Comparison of ENCODE assay signal across 15 cellular contexts in genomic region chr5:17378346-17378984, GRCh38.
DNase-seq lines count a peak whose midpoint lies in the region; ATAC-seq, FAIRE-seq and TF ChIP-seq lines count a peak whose summit lies in the region.
"Had no signal": no experiment of that assay in that cellular context is flagged by ENCODE, and none has a peak within 500 bp of the region (broad histone marks: within the 10 kb centered on the region; RNA-seq: fewer than 3 reads in every experiment).

No MANE protein-coding gene starts in this region.

- intact Hi-C loops in uterus (cut with DNase I; ENCODE audit: low total_unique reads) (no loop called here), CD14-positive monocyte (cut with micrococcal nuclease) (no loop called here)

- POLR2A ChIA-PET in WTC11 (lab: Charles Lee), result interaction anchor here (0.7 kb wide), 1 partner anchor 10 kb away, joined by 3 read pairs; no protein-coding TSS in a partner anchor

- no peaks in the 10 kb centered on the region for H3K27me3 Mint-ChIP-seq in CD14-positive monocyte (ENCODE audit: low read depth in 3 of 3)
- no peaks in the 10 kb centered on the region; the same call in 1 of the 2 replicates for H3K27me3 Mint-ChIP-seq in WTC11 (ENCODE audit: low read depth)
- H3K27me3 Mint-ChIP-seq: effector memory CD8-positive, alpha-beta T cell had no signal

- no peak for ATAC-seq in WTC11
- ATAC-seq: activated CD4-positive, CD25-positive, alpha-beta regulatory T cell treated with anti-CD3 and anti-CD28 coated beads, Interleukin-2, amount 50 U/mL, for 24 hours; effector memory CD8-positive, alpha-beta T cell had no signal

- H3K4me3 ChIP-seq in WI38 (ENCODE audit: low read depth, low read length), result peak overlapping the region; percentile 27
- no peak overlapping the region for H3K4me3 ChIP-seq in fibroblast of the aortic adventitia (ENCODE audit: low read depth, low read length)
- no peak overlapping the region for H3K4me3 ChIP-seq in uterus

- CTCF ChIA-PET in WTC11 (lab: Charles Lee), result no interaction called here

- H3K9me3 Mint-ChIP-seq in CD14-positive monocyte (peaks cover 0 to 4% (median 3%) of the 10 kb centered on the region in 7 donors), WTC11 (no peaks in the 10 kb centered on the region)

- H3K27ac Mint-ChIP-seq in CD14-positive monocyte (no peak overlapping the region), WTC11 (no peak overlapping the region)
- H3K27ac Mint-ChIP-seq: effector memory CD8-positive, alpha-beta T cell; immature natural killer cell; T-helper 1 cell treated with Interleukin-12 subunit alpha and Interleukin-12 subunit beta and Interleukin-4 antibody, amounts not matched to agents 30 μg/mL and 1 μg/mL, for 36 hours had no signal

- no peaks in the 10 kb centered on the region for H3K4me1 ChIP-seq in uterus

- TF ChIP-seq CTCF in WI38 (IDR thresholded peaks at IDR 0.05; ENCODE audit: low read depth, low read length) (no peak), fibroblast of the aortic adventitia (IDR thresholded peaks at IDR 0.05; ENCODE audit: insufficient read depth, low read length) (no peak), uterus (IDR thresholded peaks at IDR 0.05) (no peak), CD14-positive monocyte (IDR thresholded peaks at IDR 0.05) (no peak), WTC11 (IDR thresholded peaks at IDR 0.05) (no peak)

- no peak for FAIRE-seq in GM19239 (lab: Jason Lieb, UNC)

- TF ChIP-seq POLR2A in uterus (IDR thresholded peaks at IDR 0.05), result no peak

- peaks cover 31% of the 10 kb centered on the region for H3K4me1 Mint-ChIP-seq in CD14-positive monocyte
- peaks cover 35% of the 10 kb centered on the region for H3K4me1 Mint-ChIP-seq in WTC11
- H3K4me1 Mint-ChIP-seq: immature natural killer cell had no signal

- H3K36me3 ChIP-seq in uterus, result no peaks in the 10 kb centered on the region

- no peak overlapping the region for H3K4me3 Mint-ChIP-seq in CD14-positive monocyte
- H3K4me3 Mint-ChIP-seq in WTC11, result no peak overlapping the region
- H3K4me3 Mint-ChIP-seq: effector memory CD8-positive, alpha-beta T cell; immature natural killer cell; T-helper 1 cell treated with Interleukin-12 subunit alpha and Interleukin-12 subunit beta and Interleukin-4 antibody, amounts not matched to agents 30 μg/mL and 1 μg/mL, for 36 hours had no signal

- no peaks in the 10 kb centered on the region for H3K9me3 ChIP-seq in uterus

- H3K27ac ChIP-seq in uterus, result peak overlapping the region; percentile 47 to 73

- DNase-seq in GM03348 (ENCODE audit: low spot score), result peak; percentile 52
- peak; percentile 83 for DNase-seq in fibroblast of the aortic adventitia (ENCODE audit: low read depth)
- no peak for DNase-seq in uterus
- no peak for DNase-seq in GM19239 (ENCODE audit: insufficient read length, low spot score)
- DNase-seq in CD14-positive monocyte (ENCODE audit: low spot score), result no peak
- no peak for DNase-seq in WTC11 (ENCODE audit: low spot score)
- DNase-seq: activated naive CD4-positive, alpha-beta T cell treated with Interleukin-2 at 50 U/mL for 16 hours; central memory CD4-positive, alpha-beta T cell; effector memory CD8-positive, alpha-beta T cell; GDM1; immature natural killer cell; substantia nigra had no signal

- H3K36me3 Mint-ChIP-seq in CD14-positive monocyte (peaks cover 0 to 4% of the 10 kb centered on the region in 2 donors), WTC11 (no peaks in the 10 kb centered on the region)
- H3K36me3 Mint-ChIP-seq: immature natural killer cell had no signal

- H3K27me3 ChIP-seq in uterus, result no peaks in the 10 kb centered on the region

TF ChIP-seq in WTC11, 78 proteins besides CTCF, POLR2A, EP300 and RAD21:
- no peak for TF ChIP-seq NR2C2 (CRISPR knock-in tag; IDR thresholded peaks at IDR 0.05)
- TF ChIP-seq ATF2 (CRISPR knock-in tag; IDR thresholded peaks at IDR 0.05; ENCODE audit: borderline replicate concordance, low read depth), result no peak
- TF ChIP-seq ZNF219 (CRISPR knock-in tag; IDR thresholded peaks at IDR 0.05; ENCODE audit: borderline replicate concordance), result no peak
- no peak for TF ChIP-seq FOXP4 (CRISPR knock-in tag; IDR thresholded peaks at IDR 0.05)
- no peak for TF ChIP-seq ZNF396 (CRISPR knock-in tag; IDR thresholded peaks at IDR 0.05; ENCODE audit: borderline replicate concordance)
TF ChIP-seq in WTC11: peak in this region for 0.

Comparison
In these comparisons a context has a peak if more than half of its experiments do, and no peak if none do; other contexts are left out.
1. DNase-seq: peak in GM03348 (single experiment) and fibroblast of the aortic adventitia (single experiment); none in uterus (0 of 2), GM19239 (single experiment), CD14-positive monocyte (single experiment) and WTC11 (single experiment).